Comparison of ENCODE assay signal across 10 cellular contexts in genomic region chr5:87195104-87195581, GRCh38.
DNase-seq lines count a peak whose midpoint lies in the region; ATAC-seq, FAIRE-seq and TF ChIP-seq lines count a peak whose summit lies in the region.
"Had no signal": no experiment of that assay in that cellular context is flagged by ENCODE, and none has a peak within 500 bp of the region (broad histone marks: within the 10 kb centered on the region; RNA-seq: fewer than 3 reads in every experiment).

No MANE protein-coding gene starts in this region.

- H3T11ph ChIP-seq in H9 (ENCODE audit: low read length): no peak overlapping the region

- in situ Hi-C loops in HepG2 (cut with HindIII; ENCODE audit: extremely low pct_ligation_motif_present, low pct_unique_long_range_greater_than_20kb): no loop called here

- TF ChIP-seq RAD21 in HepG2 (CRISPR knock-in tag; IDR thresholded peaks at IDR 0.05): no peak

- H3K79me2 ChIP-seq in H9 (ENCODE audit: insufficient read depth, low read length) (no peaks in the 10 kb centered on the region), HepG2 (ENCODE audit: insufficient read depth, low read length) (no peaks in the 10 kb centered on the region)

- no TSS peak for BruUV-seq in HepG2 (replicated peaks; lab: Mats Ljungman, UMichigan)

- H2BK20ac ChIP-seq in H9 (ENCODE audit: low read depth, low read length, poor library complexity, severe bottlenecking): no peak overlapping the region

- H4K8ac ChIP-seq in H9 (replicated peaks; ENCODE audit: insufficient read length, low read depth, low read length): no peak overlapping the region

- no peak overlapping the region for H3K9ac ChIP-seq in H9 (ENCODE audit: extremely low read depth, insufficient read length, low read length)
- H3K9ac ChIP-seq in HepG2 (ENCODE audit: insufficient read depth, low read depth, low read length): no peak overlapping the region

- TF ChIP-seq EP300 in HepG2 (IDR thresholded peaks at IDR 0.05; ENCODE audit: low read depth in 2 of 2, low read length in 2 of 2) (no peak), HepG2 (CRISPR knock-in tag; IDR thresholded peaks at IDR 0.05; ENCODE audit: borderline replicate concordance) (no peak)

- no peak overlapping the region for H3K4me3 Mint-ChIP-seq in H9

- CTCF ChIA-PET in HepG2 (lab: Yijun Ruan, JAX; ENCODE audit: low intra/inter-chr PET ratio, low total read pairs): no interaction called here

- H3K9me3 ChIP-seq in H9 (ENCODE audit: control insufficient read depth, low read depth, low read length): no peaks in the 10 kb centered on the region
- no peaks in the 10 kb centered on the region for H3K9me3 ChIP-seq in HepG2 (ENCODE audit: low read length)

- POLR2A ChIA-PET in HepG2 (lab: Yijun Ruan, JAX): no interaction called here

- H3K4me1 Mint-ChIP-seq in H9: peaks cover 0 to 2% of the 10 kb centered on the region in 2 experiments; a peak in 1 of 4 replicates

- H2BK15ac ChIP-seq in H9 (ENCODE audit: low read depth, low read length): no peak overlapping the region

- FAIRE-seq in HepG2 (lab: Jason Lieb, UNC): no peak
- FAIRE-seq: endometrium had no signal

- H4K91ac ChIP-seq in H9 (ENCODE audit: insufficient read length, low read depth, low read length): no peak overlapping the region

- intact Hi-C loops in HepG2 (cut with micrococcal nuclease; ENCODE audit: unreplicated experiment): no loop called here

- H3K36me3 Mint-ChIP-seq in H9 (ENCODE audit: insufficient read depth in 1 of 3, low read depth in 3 of 3): no peaks in the 10 kb centered on the region; a peak in 1 of 7 replicates

- no peaks in the 10 kb centered on the region for H3K23me2 ChIP-seq in H9 (ENCODE audit: insufficient read length, low read depth, low read length, poor library complexity, severe bottlenecking)

- TF ChIP-seq CTCF in fibroblast of pulmonary artery (IDR thresholded peaks at IDR 0.05; ENCODE audit: low read length, missing control alignments) (no peak), H9 (conservative IDR thresholded peaks at IDR 0.05) (no peak), HepG2 (CRISPR knock-in tag; IDR thresholded peaks at IDR 0.05) (no peak)

- no peaks in the 10 kb centered on the region for H4K20me1 ChIP-seq in H9 (ENCODE audit: control insufficient read depth, insufficient read depth, insufficient read length)
- no peaks in the 10 kb centered on the region for H4K20me1 ChIP-seq in HepG2 (ENCODE audit: insufficient read depth, low read length)

- DNase-seq in AG08396 (ENCODE audit: low spot score) (peak; percentile 45), M059J (ENCODE audit: low read depth) (peak; percentile 55), fibroblast of pulmonary artery (ENCODE audit: low read depth) (peak; percentile 88), erythroblast (lab: John Stamatoyannopoulos, UW) (no peak), GOT3 (lab: John Stamatoyannopoulos, UW) (no peak), H9 (no peak), HepG2 (ENCODE audit: low spot score) (no peak)

- H3K9me3 Mint-ChIP-seq in H9: peaks cover 0 to 3% of the 10 kb centered on the region in 2 experiments; a peak in 2 of 5 replicates

- H2AFZ ChIP-seq in H9 (ENCODE audit: low read length) (no peak overlapping the region), HepG2 (ENCODE audit: low read length) (no peak overlapping the region)

- peak; percentile 57 for ATAC-seq in GM19035 (IDR thresholded peaks at IDR 0.05; ENCODE audit: unreplicated experiment)
- no peak for ATAC-seq in HepG2
- ATAC-seq: Right ventricle myocardium inferior had no signal

- no peak overlapping the region for H4K5ac ChIP-seq in H9 (ENCODE audit: insufficient read length, low read depth, low read length)

- H3K4me3 ChIP-seq in fibroblast of pulmonary artery (replicated peaks; ENCODE audit: low read depth, low read length) (no peak overlapping the region), HepG2 (replicated peaks in 1 of 3; ENCODE audit: insufficient read depth in 1 of 3, low read depth in 2 of 3, low read length in 3 of 3) (no peak overlapping the region)

- WGBS in H9 (ENCODE audit: extremely low coverage, insufficient read length, low lambda C conversion rate): no CpG with 5 or more reads among the region's 4 CpGs
- 56% methylated on average over 4 of the region's 4 CpGs for WGBS in HepG2 (ENCODE audit: low lambda C conversion rate)

- H3K18ac ChIP-seq in H9 (ENCODE audit: insufficient read length, low read depth, low read length): no peak overlapping the region

- no peak overlapping the region for H3K27ac ChIP-seq in H9 (ENCODE audit: insufficient read length, low read depth, low read length)
- no peak overlapping the region for H3K27ac ChIP-seq in HepG2 (ENCODE audit: extremely low read length, insufficient read depth, low read length)

- H3K36me3 ChIP-seq in HepG2 (replicated peaks in 1 of 2; ENCODE audit: control insufficient read depth in 1 of 2, insufficient read depth in 2 of 2, low read length in 2 of 2): no peaks in the 10 kb centered on the region

- TF ChIP-seq POLR2A in erythroblast (IDR thresholded peaks at IDR 0.05; ENCODE audit: low read length) (no peak), HepG2 (IDR thresholded peaks at IDR 0.05; ENCODE audit: insufficient read depth in 1 of 2, low read depth in 2 of 2, low read length in 2 of 2) (no peak)

- H2AK5ac ChIP-seq in H9 (ENCODE audit: insufficient read length, low read length): no peak overlapping the region

- no peak overlapping the region for H3K14ac ChIP-seq in H9 (ENCODE audit: insufficient read depth, low read length)

- H3K4me2 ChIP-seq in H9 (ENCODE audit: insufficient read depth, insufficient read length, low read length): no peak overlapping the region
- no peak overlapping the region for H3K4me2 ChIP-seq in HepG2 (ENCODE audit: low read depth, low read length)

- no peak overlapping the region for H3K23ac ChIP-seq in H9 (ENCODE audit: insufficient read length, low read depth, low read length)

- H3K27ac Mint-ChIP-seq in H9: no peak overlapping the region

- H3K27me3 ChIP-seq in H9 (ENCODE audit: insufficient read depth, low read length) (no peaks in the 10 kb centered on the region), HepG2 (ENCODE audit: control insufficient read depth in 1 of 2, insufficient read depth in 2 of 2, low read length in 2 of 2) (no peaks in the 10 kb centered on the region; a peak in 1 of 5 replicates)

- H3K56ac ChIP-seq in H9 (ENCODE audit: insufficient read length, low read depth, low read length): no peak overlapping the region

- no peak overlapping the region for H3K4ac ChIP-seq in H9 (ENCODE audit: low read depth, low read length)

- no peak overlapping the region for H2BK12ac ChIP-seq in H9 (ENCODE audit: insufficient read length, low read depth, low read length)

- no peak overlapping the region for H2BK120ac ChIP-seq in H9 (ENCODE audit: low read depth, low read length, poor library complexity, severe bottlenecking)

- H2BK5ac ChIP-seq in H9 (ENCODE audit: insufficient read length, low read length): no peak overlapping the region

- no peaks in the 10 kb centered on the region for H3K79me1 ChIP-seq in H9 (ENCODE audit: insufficient read depth, low read depth, low read length, poor library complexity, severe bottlenecking)

- H3K27me3 Mint-ChIP-seq in H9 (ENCODE audit: low read depth): no peaks in the 10 kb centered on the region; the same call in 1 of the 2 replicates

- H3K4me1 ChIP-seq in H9 (ENCODE audit: insufficient read depth, low read length) (no peaks in the 10 kb centered on the region), HepG2 (ENCODE audit: insufficient read depth, low read length) (peaks cover 25% of the 10 kb centered on the region)

TF ChIP-seq in HepG2, 621 proteins besides CTCF, POLR2A, EP300 and RAD21:
- TF ChIP-seq TBP (CRISPR knock-in tag; IDR thresholded peaks at IDR 0.05): no peak
- no peak for TF ChIP-seq ZNF543 (CRISPR knock-in tag; IDR thresholded peaks at IDR 0.05)
- TF ChIP-seq PHF8 (CRISPR knock-in tag; IDR thresholded peaks at IDR 0.05): no peak
- TF ChIP-seq ATF2 (CRISPR knock-in tag; IDR thresholded peaks at IDR 0.05): no peak
- TF ChIP-seq ZNF484 (CRISPR knock-in tag; IDR thresholded peaks at IDR 0.05; ENCODE audit: borderline replicate concordance, low read depth): no peak
- TF ChIP-seq MXD3 (CRISPR knock-in tag; IDR thresholded peaks at IDR 0.05): no peak

Comparison
In these comparisons a context has a peak if more than half of its experiments do, and no peak if none do; other contexts are left out.
1. DNase-seq: peak in AG08396 (single experiment), M059J (single experiment) and fibroblast of pulmonary artery (single experiment); none in erythroblast (0 of 2), GOT3 (single experiment), H9 (single experiment) and HepG2 (single experiment).